8 cellular contexts compared by ENCODE assay signal in the genomic region with DNA sequence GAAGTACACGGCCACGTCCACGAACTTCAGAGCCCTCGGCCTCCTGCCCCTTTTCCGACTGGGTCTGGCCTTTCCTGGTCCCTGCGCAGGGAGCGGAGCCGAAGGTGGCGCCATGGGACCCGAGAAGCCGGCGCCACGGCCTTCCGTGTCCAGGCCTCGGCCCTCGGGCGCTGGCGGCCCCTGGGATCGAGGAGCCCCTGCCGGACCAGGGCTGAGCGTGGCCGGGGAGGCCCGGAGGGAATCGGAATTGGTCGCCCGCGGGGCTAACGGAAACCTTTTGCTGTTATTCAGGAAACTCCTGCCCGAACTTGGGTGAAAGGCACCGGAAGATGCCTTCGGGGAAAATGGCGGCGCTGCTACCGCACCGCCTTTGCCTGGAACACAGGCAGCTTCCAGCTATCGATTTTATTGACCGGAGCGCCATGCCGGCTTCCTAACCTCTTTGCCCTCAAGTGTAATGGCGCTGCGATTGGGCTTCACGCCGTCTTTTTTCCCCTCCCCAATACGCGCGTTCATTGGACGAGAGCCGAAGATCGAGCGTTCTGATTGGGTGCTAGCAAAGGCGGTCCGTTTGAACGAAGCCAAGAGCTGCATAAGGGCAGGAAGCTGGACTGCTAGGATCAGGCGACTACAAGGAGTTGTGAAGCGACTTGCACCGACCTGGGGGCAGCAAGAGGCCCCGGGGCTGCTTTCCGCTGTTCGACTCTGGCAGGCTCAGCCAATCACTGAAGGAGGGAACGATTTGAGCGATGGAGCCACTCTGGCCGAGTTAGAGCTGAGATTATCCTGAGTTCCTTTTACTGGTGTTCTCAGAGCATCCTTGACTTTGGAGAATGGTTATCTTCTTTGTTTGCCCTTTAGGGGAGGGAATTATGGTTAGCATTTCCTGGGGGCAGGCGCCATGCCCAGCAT. TPM values are rescaled to one million over a fixed set of nuclear protein-coding genes. Genes with fewer than 3 reads are reported as not detected.
DNase-seq lines count a peak whose midpoint lies in the region; ATAC-seq, FAIRE-seq and TF ChIP-seq lines count a peak whose summit lies in the region.

A gene (minus strand): TSS at position 462 of the 912 bp plus-strand sequence. CDS start 348 bp downstream, at position 114.

- H3K4me3 ChIP-seq in astrocyte (ENCODE audit: insufficient read depth, low read depth, low read length), result peak within 1 kb of the TSS; percentile 86
- peak within 1 kb of the TSS; percentile 89 for H3K4me3 ChIP-seq in rectal smooth muscle tissue (ENCODE audit: low read length)

- H3K27ac Mint-ChIP-seq in astrocyte (ENCODE audit: unreplicated experiment), result peak within 1 kb of the TSS; percentile 95

- H3K4me3 Mint-ChIP-seq in astrocyte (ENCODE audit: unreplicated experiment), result peak within 1 kb of the TSS; percentile 92

- peak; percentile 86 for ATAC-seq in GM18502 (IDR thresholded peaks at IDR 0.05; ENCODE audit: poor library complexity, unreplicated experiment)
- ATAC-seq in HG02970 (IDR thresholded peaks at IDR 0.05; ENCODE audit: low FRiP score, unreplicated experiment), result peak; percentile 73

- H3K4me1 Mint-ChIP-seq in astrocyte (ENCODE audit: low read depth, unreplicated experiment), result no peaks in the 10 kb centered on the region

- no peaks in the 10 kb centered on the region for H3K9me3 Mint-ChIP-seq in astrocyte (ENCODE audit: unreplicated experiment)

- peaks cover 16% of the 10 kb centered on the region for H3K79me2 ChIP-seq in astrocyte (ENCODE audit: insufficient read depth, low read length)

- FAIRE-seq in astrocyte (lab: Jason Lieb, UNC), result peak; percentile 9

- H3K27me3 ChIP-seq in astrocyte (ENCODE audit: insufficient read depth, low read length) (no peaks in the 10 kb centered on the region), rectal smooth muscle tissue (ENCODE audit: control insufficient read depth, insufficient read depth, low read length) (no peaks in the 10 kb centered on the region)

- H3K36me3 Mint-ChIP-seq in astrocyte (ENCODE audit: low read depth, unreplicated experiment), result no peaks in the 10 kb centered on the region

- no peaks in the 10 kb centered on the region for H4K20me1 ChIP-seq in astrocyte (ENCODE audit: insufficient read depth, low read length)

- no peak for TF ChIP-seq CTCF in astrocyte (IDR thresholded peaks at IDR 0.05; ENCODE audit: insufficient read depth, low read depth, low read length)

- H3K27ac ChIP-seq in astrocyte (ENCODE audit: low read depth, low read length) (peak within 1 kb of the TSS; percentile 86), rectal smooth muscle tissue (ENCODE audit: low read depth, low read length) (peak within 1 kb of the TSS; percentile 97)

- H3K4me2 ChIP-seq in astrocyte (ENCODE audit: low read length), result peak within 1 kb of the TSS; percentile 84

- H3K36me3 ChIP-seq in astrocyte (ENCODE audit: insufficient read depth, low read length) (no peaks in the 10 kb centered on the region), rectal smooth muscle tissue (ENCODE audit: control insufficient read depth, insufficient read depth, low read length) (peaks cover 1% of the 10 kb centered on the region)

- H3K27me3 Mint-ChIP-seq in astrocyte (ENCODE audit: low read depth, unreplicated experiment), result no peaks in the 10 kb centered on the region

- peaks cover 2% of the 10 kb centered on the region for H3K4me1 ChIP-seq in astrocyte (ENCODE audit: insufficient read depth, low read length)
- H3K4me1 ChIP-seq in rectal smooth muscle tissue (ENCODE audit: control insufficient read depth, insufficient read depth, low read length), result no peaks in the 10 kb centered on the region

- DNase-seq in NCI-H2029 (lab: John Stamatoyannopoulos, UW) (peak; percentile 90), T-helper 22 cell (ENCODE audit: low read depth) (peak; percentile 89), astrocyte (ENCODE audit: low read depth) (peak; percentile 90), hepatic stellate cell (ENCODE audit: low spot score) (peak; percentile 98), cortex of kidney (lab: John Stamatoyannopoulos, UW) (no peak)

- H3K9ac ChIP-seq in astrocyte (ENCODE audit: low read length) (peak within 1 kb of the TSS; percentile 96), rectal smooth muscle tissue (ENCODE audit: low read length) (peak within 1 kb of the TSS; percentile 98)

- peak within 1 kb of the TSS; percentile 97 for H2AFZ ChIP-seq in astrocyte (ENCODE audit: low read depth, low read length)

- H3K9me3 ChIP-seq in astrocyte (ENCODE audit: insufficient read depth, low read depth, low read length), result no peaks in the 10 kb centered on the region

RNA-seq across cellular contexts. Expression of the gene that starts here (rescaled TPM):
- total RNA-seq in astrocyte, result 7.5 and 7.9 TPM in 2 replicates
